In the genomic region with DNA sequence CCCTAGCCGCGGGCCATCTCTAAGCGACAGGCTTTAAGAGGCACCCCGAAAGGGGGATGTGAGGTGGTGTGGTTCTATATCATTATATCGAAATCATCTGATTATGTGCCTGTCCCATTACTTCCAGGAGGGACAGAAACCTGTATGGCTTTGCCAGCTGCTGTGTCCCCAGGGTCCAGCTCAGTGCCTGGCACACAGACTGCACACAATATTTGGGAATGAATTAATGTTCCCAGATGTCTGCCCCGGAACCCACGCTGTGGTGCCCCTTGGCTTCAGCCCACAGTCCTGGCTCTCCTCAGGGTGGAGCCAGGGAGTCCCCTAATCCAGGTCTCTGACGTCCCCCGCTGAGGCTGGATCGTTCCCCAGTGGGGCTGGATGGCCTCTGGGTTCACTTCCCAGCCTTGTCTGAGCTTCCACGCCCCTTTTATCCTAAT, we compare ENCODE assay signal across 8 cellular contexts. TPM values are rescaled to one million over a fixed set of nuclear protein-coding genes. Genes with fewer than 3 reads are reported as not detected.
A peak's percentile ranks its signal among the peaks of the same experiment; 100 is the strongest.
DNase-seq lines count a peak whose midpoint lies in the region; ATAC-seq lines count a peak whose summit lies in the region.

No MANE protein-coding gene starts in this region.

- H3K9me3 ChIP-seq in HUES64 (ENCODE audit: insufficient read depth, low read depth, low read length) (no peaks in the 10 kb centered on the region), ectodermal cell (ENCODE audit: control insufficient read depth, low read length) (no peaks in the 10 kb centered on the region), mucosa of stomach (ENCODE audit: control insufficient read depth, low read length) (no peaks in the 10 kb centered on the region), MG63 (no peaks in the 10 kb centered on the region)

- H3K27me3 ChIP-seq in HUES64 (ENCODE audit: insufficient read depth, low read length) (peaks cover 20% of the 10 kb centered on the region), ectodermal cell (ENCODE audit: control insufficient read depth, insufficient read depth, low read length, poor library complexity, severe bottlenecking) (peaks cover 20% of the 10 kb centered on the region), mucosa of stomach (ENCODE audit: control insufficient read depth, insufficient read depth, low read length) (no peaks in the 10 kb centered on the region), MG63 (no peaks in the 10 kb centered on the region)

- H3K36me3 ChIP-seq in HUES64 (ENCODE audit: insufficient read depth, low read length) (no peaks in the 10 kb centered on the region), ectodermal cell (ENCODE audit: control insufficient read depth, insufficient read depth, low read length) (no peaks in the 10 kb centered on the region), mucosa of stomach (ENCODE audit: control insufficient read depth, insufficient read depth, low read length) (no peaks in the 10 kb centered on the region), MG63 (no peaks in the 10 kb centered on the region)

- H3K4me1 ChIP-seq in HUES64 (ENCODE audit: insufficient read depth, low read length) (peaks cover 3% of the 10 kb centered on the region; the same call in 1 of the 2 replicates), ectodermal cell (ENCODE audit: control insufficient read depth, insufficient read depth, low read length) (no peaks in the 10 kb centered on the region), mucosa of stomach (ENCODE audit: control insufficient read depth, insufficient read depth, low read length) (peaks cover 18% of the 10 kb centered on the region)

- H3K4me3 ChIP-seq in HUES64 (ENCODE audit: low read length) (peak overlapping the region; percentile 62), ectodermal cell (ENCODE audit: insufficient read depth, low read depth, low read length) (peak overlapping the region; percentile 21), mucosa of stomach (ENCODE audit: low read length) (peak overlapping the region; percentile 7), MG63 (no peak overlapping the region)

- DNase-seq in AG20443 (ENCODE audit: low spot score) (peak; percentile 19), foreskin melanocyte (no peak), MG63 (no peak)
- DNase-seq in activated effector memory CD4-positive, alpha-beta T cell treated with anti-CD3 and anti-CD28 coated beads, Interleukin-2, amount 50 U/mL, for 16 hours = no peak

- ATAC-seq in HG02970 (IDR thresholded peaks at IDR 0.05; ENCODE audit: low FRiP score, unreplicated experiment) = no peak

- WGBS in HUES64 = 14% methylated on average over 11 of the region's 11 CpGs
- WGBS in ectodermal cell, 2 experiments = 18 to 20% methylated on average over 11 of the region's 11 CpGs

- no peak overlapping the region for H3K27ac ChIP-seq in HUES64 (ENCODE audit: low read depth, low read length)
- H3K27ac ChIP-seq in ectodermal cell (ENCODE audit: insufficient read depth, low read depth, low read length, poor library complexity, severe bottlenecking) = no peak overlapping the region

- H3K9ac ChIP-seq in HUES64 (ENCODE audit: low read depth, low read length) = no peak overlapping the region; the same call in 1 of the 2 replicates
- H3K9ac ChIP-seq in mucosa of stomach (ENCODE audit: low read length) = no peak overlapping the region

RNA-seq across cellular contexts. Expression of gene AHCY, which starts 8.9 kb away (rescaled TPM):
- polyA plus RNA-seq in HUES64 (2013, experiment 1 of 2) = 246 TPM
- 252 TPM for polyA plus RNA-seq in HUES64 (2013, experiment 2 of 2)
- 258 TPM for polyA plus RNA-seq in ectodermal cell (2013, experiment 1 of 4)
- polyA plus RNA-seq in ectodermal cell (2013, experiment 2 of 4) = 247 TPM
- polyA plus RNA-seq in ectodermal cell (2013, experiment 3 of 4) = 182 TPM
- polyA plus RNA-seq in ectodermal cell (2013, experiment 4 of 4) = 195 TPM
- total RNA-seq in MG63 (2014; rRNA removed; shearing (Covaris generic); ENCODE audit: low replicate concordance) = 151 and 216 TPM in 2 replicates

RNA-seq across cellular contexts. Expression of gene ITCH, which starts 51.0 kb away (rescaled TPM):
- 18.7 TPM for polyA plus RNA-seq in HUES64 (2013, experiment 1 of 2)
- 21.0 TPM for polyA plus RNA-seq in HUES64 (2013, experiment 2 of 2)
- polyA plus RNA-seq in ectodermal cell (2013, experiment 1 of 4) = 37.4 TPM
- polyA plus RNA-seq in ectodermal cell (2013, experiment 2 of 4) = 32.8 TPM
- polyA plus RNA-seq in ectodermal cell (2013, experiment 3 of 4) = 27.2 TPM
- polyA plus RNA-seq in ectodermal cell (2013, experiment 4 of 4) = 31.4 TPM
- 26.2 and 47.8 TPM in 2 replicates for total RNA-seq in MG63 (2014; rRNA removed; shearing (Covaris generic); ENCODE audit: low replicate concordance)
